Comparison of ENCODE assay signal across 27 cellular contexts in the genomic region with DNA sequence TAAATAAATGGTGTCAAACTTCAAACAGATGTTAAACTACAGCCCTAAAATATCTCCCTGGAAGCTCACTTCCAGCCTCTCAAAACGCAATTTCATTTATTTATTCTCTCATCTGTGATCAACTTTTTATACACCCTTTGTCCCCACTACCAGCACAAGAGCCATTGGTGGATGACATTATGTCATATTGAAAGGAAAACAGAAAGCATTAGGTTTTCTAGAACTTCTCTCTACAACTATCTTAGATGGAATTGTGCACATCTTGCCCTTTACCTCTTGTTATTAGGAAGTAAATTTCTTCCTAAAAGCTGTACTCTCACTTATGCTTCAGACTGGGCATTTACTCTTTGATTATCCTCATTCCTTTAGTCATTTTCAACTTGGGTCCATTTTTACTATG.
"Had no signal": no experiment of that assay in that cellular context is flagged by ENCODE, and none has a peak within 500 bp of the region (broad histone marks: within the 10 kb centered on the region; RNA-seq: fewer than 3 reads in every experiment).

No MANE protein-coding gene starts in this region.

- FAIRE-seq: bronchial epithelial cell, RCC 7860 had no signal

- ATAC-seq: activated CD8-positive, alpha-beta memory T cell treated with anti-CD3 and anti-CD28 coated beads, Interleukin-2, amount 10 ng/mL, durations not matched to agents 7 days and 5 days; T-helper 17 cell; WTC11 had no signal

- H3K27me3 Mint-ChIP-seq: activated CD8-positive, alpha-beta memory T cell treated with anti-CD3 and anti-CD28 coated beads, Interleukin-2, amount 10 ng/mL, durations not matched to agents 7 days and 5 days; T-helper 17 cell had no signal

- H3K9me3 Mint-ChIP-seq: activated T-helper 1 cell treated with anti-CD3 and anti-CD28 coated beads, Interleukin-12 subunit alpha, Interleukin-12 subunit beta, Interleukin-2, Interleukin-4 antibody, amounts not matched to agents 30 ng/mL and 10 ng/mL and 1 ng/mL, durations not matched to agents 14 hours and 24 hours and 36 hours had no signal

- DNase-seq: activated CD4-positive, alpha-beta T cell treated with anti-CD3 and anti-CD28 coated beads for 48 hours; activated CD4-positive, alpha-beta T cell treated with anti-CD3 and anti-CD28 coated beads, Interleukin-2, amount 50 U/mL, for 48 hours; activated CD4-positive, CD25-positive, alpha-beta regulatory T cell treated with anti-CD3 and anti-CD28 coated beads, Interleukin-2, amount 50 U/mL, for 72 hours; activated CD8-positive, alpha-beta memory T cell treated with anti-CD3 and anti-CD28 coated beads, Interleukin-2, amount 10 ng/mL, durations not matched to agents 7 days and 5 days; activated effector memory CD4-positive, alpha-beta T cell treated with Interleukin-2 at 50 U/mL for 16 hours; activated naive CD4-positive, alpha-beta T cell; activated T-cell treated with anti-CD3 and anti-CD28 coated beads, Interleukin-2, amount 50 U/mL, for 24 hours; aorta; central memory CD4-positive, alpha-beta T cell; Karpas-422; NCI-H1092 treated with DMSO at 0.1 percent for 48 hours; NCI-H1417 treated with DMSO at 0.1 percent for 48 hours; NCI-H1694; NCI-H2029; NCI-H2107; NCI-H345; NCI-H510A; NCI-H69; NK-92 treated with Interleukin-12 subunit alpha and Interleukin-12 subunit beta, amount 100 ng/mL, for 24 hours; SHP77 treated with DMSO at 0.1 percent for 48 hours; T-helper 17 cell; T-helper 9 cell had no signal

- H3K4me3 Mint-ChIP-seq: activated CD8-positive, alpha-beta memory T cell treated with anti-CD3 and anti-CD28 coated beads, Interleukin-2, amount 10 ng/mL, durations not matched to agents 7 days and 5 days; activated naive CD4-positive, alpha-beta T cell treated with anti-CD3 and anti-CD28 coated beads, Interleukin-2, amount 50 U/mL, for 24 hours; activated T-cell treated with anti-CD3 and anti-CD28 coated beads, Interleukin-2, amount 50 U/mL, for 24 hours; activated T-helper 1 cell treated with anti-CD3 and anti-CD28 coated beads, Interleukin-12 subunit alpha, Interleukin-12 subunit beta, Interleukin-2, Interleukin-4 antibody, amounts not matched to agents 30 ng/mL and 10 ng/mL and 1 ng/mL, durations not matched to agents 14 hours and 24 hours and 36 hours; T-helper 17 cell; WTC11 had no signal

- H3K4me1 Mint-ChIP-seq: activated naive CD4-positive, alpha-beta T cell treated with anti-CD3 and anti-CD28 coated beads, Interleukin-2, amount 50 U/mL, for 24 hours had no signal

- H3K27ac Mint-ChIP-seq: activated CD8-positive, alpha-beta memory T cell treated with anti-CD3 and anti-CD28 coated beads, Interleukin-2, amount 10 ng/mL, durations not matched to agents 7 days and 5 days; activated T-cell treated with anti-CD3 and anti-CD28 coated beads, Interleukin-2, amount 50 U/mL, for 24 hours; activated T-helper 1 cell treated with anti-CD3 and anti-CD28 coated beads, Interleukin-12 subunit alpha, Interleukin-12 subunit beta, Interleukin-2, Interleukin-4 antibody, amounts not matched to agents 30 ng/mL and 10 ng/mL and 1 ng/mL, durations not matched to agents 14 hours and 24 hours and 36 hours; T-helper 17 cell; WTC11 had no signal

- H3K36me3 Mint-ChIP-seq: activated CD8-positive, alpha-beta memory T cell treated with anti-CD3 and anti-CD28 coated beads, Interleukin-2, amount 10 ng/mL, durations not matched to agents 7 days and 5 days; activated naive CD4-positive, alpha-beta T cell treated with anti-CD3 and anti-CD28 coated beads, Interleukin-2, amount 50 U/mL, for 24 hours had no signal
